ENCODE assay signal across 8 cellular contexts in genomic region chr22:24951942-24952836, GRCh38. TPM values are rescaled to one million over a fixed set of nuclear protein-coding genes. Genes with fewer than 3 reads are reported as not detected.
A peak's percentile ranks its signal among the peaks of the same experiment; 100 is the strongest.
DNase-seq lines count a peak whose midpoint lies in the region; ATAC-seq, FAIRE-seq and TF ChIP-seq lines count a peak whose summit lies in the region.

KIAA1671 (plus strand) TSS chr22:24952716; CDS start chr22:25028000, 75,284 bp downstream.

- H3K27ac ChIP-seq in H1 (ENCODE audit: low read depth, low read length), result peak within 1 kb of the TSS; percentile 89
- no peak within 1 kb of the TSS for H3K27ac ChIP-seq in mesenchymal stem cell (ENCODE audit: low read length, poor library complexity, severe bottlenecking)

- CTCF ChIA-PET in activated CD8-positive, alpha-beta memory T cell treated with anti-CD3 and anti-CD28 coated beads, Interleukin-2, amount 10 ng/mL, durations not matched to agents 7 days and 5 days (lab: Charles Lee), result interaction anchor here (0.7 to 10.0 kb wide), 5 partner anchors 11 to 110 kb away, joined by 3 to 190 read pairs (median 5); no protein-coding TSS in a partner anchor
- CTCF ChIA-PET in H1 (lab: Charles Lee; ENCODE audit: partially characterized antibody), result interaction anchor here (0.7 to 15.1 kb wide), 13 partner anchors 8 to 149 kb away, joined by 3 to 221 read pairs (median 4); no protein-coding TSS in a partner anchor

- H3K4ac ChIP-seq in H1 (replicated peaks; ENCODE audit: insufficient read length, low read depth, low read length), result peak within 1 kb of the TSS; percentile 44
- peak within 1 kb of the TSS; percentile 20 to 64 for H3K4ac ChIP-seq in mesenchymal stem cell (ENCODE audit: low read depth in 1 of 2, low read length in 2 of 2)

- H2BK15ac ChIP-seq in H1 (ENCODE audit: low read length) (peak within 1 kb of the TSS; percentile 93; the same call in 1 of the 2 replicates), mesenchymal stem cell (ENCODE audit: low read depth, poor library complexity, severe bottlenecking) (peak within 1 kb of the TSS; percentile 75)

- ATAC-seq in HG03432 (IDR thresholded peaks at IDR 0.05; ENCODE audit: unreplicated experiment), result peak; percentile 80
- ATAC-seq in activated CD8-positive, alpha-beta memory T cell treated with anti-CD3 and anti-CD28 coated beads, Interleukin-2, amount 10 ng/mL, durations not matched to agents 7 days and 5 days, result peak; percentile 94
- no peak for ATAC-seq in GM18520 (IDR thresholded peaks at IDR 0.05; ENCODE audit: unreplicated experiment)

- TF ChIP-seq RAD21 in H1 (IDR thresholded peaks at IDR 0.05 in 1 of 2, conservative IDR thresholded peaks at IDR 0.05 in 1 of 2; ENCODE audit: low read depth in 2 of 2, low read length in 2 of 2), result peak; percentile 92 to 94

- H3K36me3 ChIP-seq in H1 (ENCODE audit: control insufficient read depth in 2 of 4, insufficient read depth in 4 of 4, low read length in 3 of 4), result no peaks in the 10 kb centered on the region
- H3K36me3 ChIP-seq in mesenchymal stem cell (ENCODE audit: control insufficient read depth in 1 of 2, insufficient read depth in 2 of 2, low read depth in 1 of 2, low read length in 2 of 2), result no peaks in the 10 kb centered on the region

- H4K8ac ChIP-seq in H1 (ENCODE audit: extremely low read depth, insufficient read depth, low read length), result peak within 1 kb of the TSS; percentile 76; the same call in 1 of the 2 replicates
- H4K8ac ChIP-seq in mesenchymal stem cell (ENCODE audit: low read length), result peak within 1 kb of the TSS; percentile 77

- TF ChIP-seq CTCF in GM12874 (IDR thresholded peaks at IDR 0.05; ENCODE audit: insufficient read depth, low read depth, low read length) (peak; percentile 96), H1 (IDR thresholded peaks at IDR 0.05; ENCODE audit: control extremely low read depth in 1 of 3, insufficient read depth in 1 of 3, low read depth in 1 of 3, low read length in 3 of 3) (peak; percentile 95 to 99 (median 95))

- peak within 1 kb of the TSS; percentile 60 for H3K27ac Mint-ChIP-seq in activated CD8-positive, alpha-beta memory T cell treated with anti-CD3 and anti-CD28 coated beads, Interleukin-2, amount 10 ng/mL, durations not matched to agents 7 days and 5 days

- peak within 1 kb of the TSS; percentile 83 to 98 for H3K4me2 ChIP-seq in H1 (ENCODE audit: insufficient read depth in 1 of 2, low read depth in 2 of 2, low read length in 2 of 2)
- peak within 1 kb of the TSS; percentile 97 for H3K4me2 ChIP-seq in mesenchymal stem cell (ENCODE audit: low read length, poor library complexity, severe bottlenecking)

- peaks cover 0 to 26% of the 10 kb centered on the region in 2 experiments; a peak in 2 of 4 replicates for H3K79me2 ChIP-seq in H1 (ENCODE audit: control insufficient read depth in 1 of 2, insufficient read depth in 2 of 2, low read length in 2 of 2)

- H3K9ac ChIP-seq in H1 (replicated peaks in 1 of 4; ENCODE audit: extremely low read depth in 1 of 4, low read depth in 3 of 4, low read length in 3 of 4) (peak within 1 kb of the TSS; percentile 84 to 93 (median 87)), mesenchymal stem cell (ENCODE audit: low read length) (peak within 1 kb of the TSS; percentile 88)

- peaks cover 0 to 3% (median 1%) of the 10 kb centered on the region in 4 experiments; a peak in 2 of 7 replicates for H3K27me3 ChIP-seq in H1 (replicated peaks in 1 of 4; ENCODE audit: control insufficient read depth in 3 of 4, extremely low read depth in 1 of 4, insufficient read depth in 3 of 4, low read length in 3 of 4)
- peaks cover 22 to 35% of the 10 kb centered on the region in 2 experiments for H3K27me3 ChIP-seq in mesenchymal stem cell (ENCODE audit: control insufficient read depth in 1 of 2, insufficient read depth in 1 of 2, low read length in 2 of 2)

- no peaks in the 10 kb centered on the region for H3K9me3 Mint-ChIP-seq in activated CD8-positive, alpha-beta memory T cell treated with anti-CD3 and anti-CD28 coated beads, Interleukin-2, amount 10 ng/mL, durations not matched to agents 7 days and 5 days (ENCODE audit: low read depth)

- TF ChIP-seq EP300 in H1 (IDR thresholded peaks at IDR 0.05; ENCODE audit: borderline replicate concordance in 1 of 2, low read depth in 2 of 2, low read length in 2 of 2), result 0 out of 3 replicates have a peak, but pooled peaks of 1 of the 2 experiments have one; percentile 15

- DNase-seq in NOMO-1 treated with DMSO at 0.1 percent for 48 hours (lab: John Stamatoyannopoulos, UW; ENCODE audit: unreplicated experiment) (peak; percentile 54), H1 (ENCODE audit: low read depth in 1 of 2, low spot score in 2 of 2) (peak; percentile 84 to 98), mesenchymal stem cell (peak; percentile 77)
- peak; percentile 87 for DNase-seq in activated CD8-positive, alpha-beta memory T cell treated with anti-CD3 and anti-CD28 coated beads, Interleukin-2, amount 10 ng/mL, durations not matched to agents 7 days and 5 days
- DNase-seq in stimulated activated CD8-positive, alpha-beta memory T cell treated with anti-CD3 and anti-CD28 coated beads, Interleukin-12 subunit alpha, Interleukin-12 subunit beta, amount 100 ng/mL, for 1 hour (ENCODE audit: low read depth), result peak; percentile 75

- H3K4me1 ChIP-seq in H1 (replicated peaks in 1 of 4; ENCODE audit: control insufficient read depth in 3 of 4, insufficient read depth in 4 of 4, low read length in 3 of 4) (peaks cover 5 to 22% (median 8%) of the 10 kb centered on the region in 4 experiments), mesenchymal stem cell (ENCODE audit: control insufficient read depth, insufficient read depth, low read depth, low read length) (peaks cover 17% of the 10 kb centered on the region)

- H3K18ac ChIP-seq in H1 (ENCODE audit: extremely low read depth, low read length) (peak within 1 kb of the TSS; percentile 68; the same call in 1 of the 2 replicates), mesenchymal stem cell (ENCODE audit: low read depth in 1 of 2, low read length in 2 of 2) (peak within 1 kb of the TSS; percentile 80 to 82)

- H3K14ac ChIP-seq in H1 (ENCODE audit: insufficient read length) (no peak within 1 kb of the TSS), mesenchymal stem cell (ENCODE audit: low read length in 2 of 2) (peak within 1 kb of the TSS in 1 of 2 experiments; percentile 91)

- no peak within 1 kb of the TSS for H2BK120ac ChIP-seq in H1 (replicated peaks; ENCODE audit: low read depth, low read length)
- H2BK120ac ChIP-seq in mesenchymal stem cell (ENCODE audit: low read depth, low read length), result peak within 1 kb of the TSS; percentile 86

- H3K27me3 Mint-ChIP-seq in activated CD8-positive, alpha-beta memory T cell treated with anti-CD3 and anti-CD28 coated beads, Interleukin-2, amount 10 ng/mL, durations not matched to agents 7 days and 5 days, result peaks cover 74% of the 10 kb centered on the region

- H3K4me3 Mint-ChIP-seq in activated CD8-positive, alpha-beta memory T cell treated with anti-CD3 and anti-CD28 coated beads, Interleukin-2, amount 10 ng/mL, durations not matched to agents 7 days and 5 days, result peak within 1 kb of the TSS; percentile 74

- peaks cover 0 to 3% of the 10 kb centered on the region in 2 experiments for H4K20me1 ChIP-seq in H1 (replicated peaks in 1 of 2; ENCODE audit: control insufficient read depth in 1 of 2, insufficient read depth in 2 of 2, low read length in 2 of 2)

- POLR2A ChIA-PET in H1 (lab: Charles Lee; ENCODE audit: partially characterized antibody), result interaction anchor here (0.9 to 2.1 kb wide), 4 partner anchors 10 to 25 kb away, joined by 3 to 14 read pairs (median 4); no protein-coding TSS in a partner anchor

- peak; percentile 69 for FAIRE-seq in H1 (lab: Jason Lieb, UNC)

- 3% methylated on average over 30 of the region's 71 CpGs; no CpG with 5 or more reads in 1 of the 2 experiments for WGBS in H1 (ENCODE audit: extremely low coverage in 1 of 2, insufficient coverage in 1 of 2, insufficient read length in 1 of 2, insufficient replicate concordance in 2 of 2, low coverage in 1 of 2, low lambda C conversion rate in 2 of 2, missing lambda C conversion rate in 1 of 2), 2 experiments
- 4% methylated on average over 57 of the region's 71 CpGs for WGBS in mesenchymal stem cell

- peak within 1 kb of the TSS; percentile 43 for H3K56ac ChIP-seq in H1 (replicated peaks; ENCODE audit: insufficient read length, low read depth, low read length)

- peak within 1 kb of the TSS; percentile 66 for H4K5ac ChIP-seq in H1 (ENCODE audit: insufficient read length, low read depth, low read length)

- H3K23ac ChIP-seq in H1 (ENCODE audit: insufficient read length) (no peak within 1 kb of the TSS), mesenchymal stem cell (ENCODE audit: low read length in 2 of 2) (peak within 1 kb of the TSS in 1 of 2 experiments; percentile 78)

- H4K91ac ChIP-seq in H1 (replicated peaks; ENCODE audit: insufficient read length, low read length) (no peak within 1 kb of the TSS), mesenchymal stem cell (ENCODE audit: low read length) (peak within 1 kb of the TSS; percentile 77)

- H3K9me3 ChIP-seq in H1 (ENCODE audit: insufficient read depth in 2 of 2, low read depth in 1 of 2, low read length in 1 of 2) (no peaks in the 10 kb centered on the region), mesenchymal stem cell (ENCODE audit: control insufficient read depth, low read length) (no peaks in the 10 kb centered on the region)

- no peak within 1 kb of the TSS for H2BK12ac ChIP-seq in H1 (ENCODE audit: low read depth, low read length)
- H2BK12ac ChIP-seq in mesenchymal stem cell (ENCODE audit: low read length in 2 of 2), result peak within 1 kb of the TSS in 1 of 2 experiments; percentile 46

- H2AK5ac ChIP-seq in H1 (ENCODE audit: low read depth, low read length) (no peak within 1 kb of the TSS; the same call in 1 of the 2 replicates), mesenchymal stem cell (ENCODE audit: low read length, severe bottlenecking) (no peak within 1 kb of the TSS)

- H3K79me1 ChIP-seq in H1 (ENCODE audit: low read depth, low read length), result peaks cover 12% of the 10 kb centered on the region
- peaks cover 2% of the 10 kb centered on the region for H3K79me1 ChIP-seq in mesenchymal stem cell (replicated peaks; ENCODE audit: low read length, poor library complexity, severe bottlenecking)

- no peak for TF ChIP-seq POLR2A in H1 (IDR thresholded peaks at IDR 0.05; ENCODE audit: control extremely low read depth in 1 of 2, low read depth in 2 of 2, low read length in 2 of 2)

- no peak within 1 kb of the TSS for H2BK20ac ChIP-seq in H1 (ENCODE audit: low read length)

- H3K4me3 ChIP-seq in H1 (ENCODE audit: extremely low read depth in 1 of 4, insufficient read depth in 2 of 4, low read depth in 3 of 4, low read length in 4 of 4), result peak within 1 kb of the TSS; percentile 70 to 83 (median 77)
- peak within 1 kb of the TSS; percentile 75 to 87 for H3K4me3 ChIP-seq in mesenchymal stem cell (ENCODE audit: insufficient read depth in 1 of 2, low read depth in 1 of 2, low read length in 2 of 2)

- H2BK5ac ChIP-seq in H1 (ENCODE audit: low read depth, low read length), result peak within 1 kb of the TSS; percentile 91
- H2BK5ac ChIP-seq in mesenchymal stem cell (ENCODE audit: low read depth, low read length, poor library complexity, severe bottlenecking), result no peak within 1 kb of the TSS

- no peaks in the 10 kb centered on the region for H3K36me3 Mint-ChIP-seq in activated CD8-positive, alpha-beta memory T cell treated with anti-CD3 and anti-CD28 coated beads, Interleukin-2, amount 10 ng/mL, durations not matched to agents 7 days and 5 days

- H3K23me2 ChIP-seq in H1 (ENCODE audit: low read depth, low read length), result peaks cover 13% of the 10 kb centered on the region

- H2AFZ ChIP-seq in H1 (ENCODE audit: low read length) (peak within 1 kb of the TSS; percentile 83; the same call in 1 of the 2 replicates), mesenchymal stem cell (ENCODE audit: low read depth, low read length) (peak within 1 kb of the TSS; percentile 93)

- peaks cover 24% of the 10 kb centered on the region for H3K4me1 Mint-ChIP-seq in activated CD8-positive, alpha-beta memory T cell treated with anti-CD3 and anti-CD28 coated beads, Interleukin-2, amount 10 ng/mL, durations not matched to agents 7 days and 5 days

RNA-seq across cellular contexts. Expression of gene KIAA1671, which starts in this region (rescaled TPM):
- total RNA-seq in activated CD8-positive, alpha-beta memory T cell treated with anti-CD3 and anti-CD28 coated beads, Interleukin-2, amount 10 ng/mL, durations not matched to agents 7 days and 5 days, result 10 to 100 TPM; 11.4 to 20.1 TPM
- 22.6 and 23.9 TPM in 2 replicates for total RNA-seq in H1 (2021; fragmentation: NEBNext Ultra II Directional; extraction: Animal tissue kit (Norgen Biotek cat#: 25700))
- 5.9 and 6.4 TPM in 2 replicates for polyA plus RNA-seq in H1 (2011; rRNA removed)
- polyA plus RNA-seq in H1 (2011; cell fraction: cytosol; rRNA removed), result 5.4 TPM
- polyA plus RNA-seq in H1 (2011; cell fraction: nucleus; rRNA removed), result 9.8 TPM
- polyA plus RNA-seq in H1 (2012, experiment 1 of 2), result 8.0 to 11.3 TPM (median 9.2 TPM) in 4 replicates
- polyA plus RNA-seq in H1 (2012, experiment 2 of 2), result 2.7 TPM
- 10.4 TPM for polyA plus RNA-seq in H1 (2013, experiment 1 of 2)
- 10.1 TPM for polyA plus RNA-seq in H1 (2013, experiment 2 of 2)
- polyA minus RNA-seq in H1 (2011; rRNA and poly(A)+ RNA removed), result 16.1 and 18.8 TPM in 2 replicates
- polyA minus RNA-seq in H1 (2011; cell fraction: cytosol; rRNA and poly(A)+ RNA removed), result 11.6 TPM
- polyA minus RNA-seq in H1 (2011; cell fraction: nucleus; rRNA and poly(A)+ RNA removed), result 19.4 TPM
- 6.7 TPM for polyA plus RNA-seq in mesenchymal stem cell (2013, experiment 1 of 2)
- 6.6 TPM for polyA plus RNA-seq in mesenchymal stem cell (2013, experiment 2 of 2)
